Comparison of ENCODE assay signal across 1 cellular context in the genomic region with DNA sequence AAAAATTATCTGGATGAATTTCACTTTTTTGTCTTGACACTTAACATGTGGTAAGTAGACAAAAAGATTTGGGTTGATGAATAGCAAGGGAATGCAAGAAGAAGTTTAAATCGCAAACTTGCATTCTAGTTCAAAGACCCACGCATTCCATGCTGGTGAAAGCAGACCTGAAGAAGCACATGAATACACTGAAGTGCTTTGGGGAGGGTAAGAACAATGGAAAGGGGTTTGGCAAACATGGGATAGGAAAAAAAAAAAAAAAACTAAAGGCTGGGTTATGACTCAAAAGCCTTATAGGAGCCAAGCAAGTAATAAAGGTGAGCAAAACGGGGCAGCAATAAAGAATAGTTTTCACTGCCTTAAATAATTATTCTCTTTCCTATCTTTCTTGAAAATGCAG.
TF ChIP-seq lines count a peak whose summit lies in the region.

No MANE protein-coding gene starts in this region.

TF ChIP-seq in GM23338, 12 proteins besides CTCF, POLR2A, EP300 and RAD21 (continued from another document):
- TF ChIP-seq, protein P1, sequence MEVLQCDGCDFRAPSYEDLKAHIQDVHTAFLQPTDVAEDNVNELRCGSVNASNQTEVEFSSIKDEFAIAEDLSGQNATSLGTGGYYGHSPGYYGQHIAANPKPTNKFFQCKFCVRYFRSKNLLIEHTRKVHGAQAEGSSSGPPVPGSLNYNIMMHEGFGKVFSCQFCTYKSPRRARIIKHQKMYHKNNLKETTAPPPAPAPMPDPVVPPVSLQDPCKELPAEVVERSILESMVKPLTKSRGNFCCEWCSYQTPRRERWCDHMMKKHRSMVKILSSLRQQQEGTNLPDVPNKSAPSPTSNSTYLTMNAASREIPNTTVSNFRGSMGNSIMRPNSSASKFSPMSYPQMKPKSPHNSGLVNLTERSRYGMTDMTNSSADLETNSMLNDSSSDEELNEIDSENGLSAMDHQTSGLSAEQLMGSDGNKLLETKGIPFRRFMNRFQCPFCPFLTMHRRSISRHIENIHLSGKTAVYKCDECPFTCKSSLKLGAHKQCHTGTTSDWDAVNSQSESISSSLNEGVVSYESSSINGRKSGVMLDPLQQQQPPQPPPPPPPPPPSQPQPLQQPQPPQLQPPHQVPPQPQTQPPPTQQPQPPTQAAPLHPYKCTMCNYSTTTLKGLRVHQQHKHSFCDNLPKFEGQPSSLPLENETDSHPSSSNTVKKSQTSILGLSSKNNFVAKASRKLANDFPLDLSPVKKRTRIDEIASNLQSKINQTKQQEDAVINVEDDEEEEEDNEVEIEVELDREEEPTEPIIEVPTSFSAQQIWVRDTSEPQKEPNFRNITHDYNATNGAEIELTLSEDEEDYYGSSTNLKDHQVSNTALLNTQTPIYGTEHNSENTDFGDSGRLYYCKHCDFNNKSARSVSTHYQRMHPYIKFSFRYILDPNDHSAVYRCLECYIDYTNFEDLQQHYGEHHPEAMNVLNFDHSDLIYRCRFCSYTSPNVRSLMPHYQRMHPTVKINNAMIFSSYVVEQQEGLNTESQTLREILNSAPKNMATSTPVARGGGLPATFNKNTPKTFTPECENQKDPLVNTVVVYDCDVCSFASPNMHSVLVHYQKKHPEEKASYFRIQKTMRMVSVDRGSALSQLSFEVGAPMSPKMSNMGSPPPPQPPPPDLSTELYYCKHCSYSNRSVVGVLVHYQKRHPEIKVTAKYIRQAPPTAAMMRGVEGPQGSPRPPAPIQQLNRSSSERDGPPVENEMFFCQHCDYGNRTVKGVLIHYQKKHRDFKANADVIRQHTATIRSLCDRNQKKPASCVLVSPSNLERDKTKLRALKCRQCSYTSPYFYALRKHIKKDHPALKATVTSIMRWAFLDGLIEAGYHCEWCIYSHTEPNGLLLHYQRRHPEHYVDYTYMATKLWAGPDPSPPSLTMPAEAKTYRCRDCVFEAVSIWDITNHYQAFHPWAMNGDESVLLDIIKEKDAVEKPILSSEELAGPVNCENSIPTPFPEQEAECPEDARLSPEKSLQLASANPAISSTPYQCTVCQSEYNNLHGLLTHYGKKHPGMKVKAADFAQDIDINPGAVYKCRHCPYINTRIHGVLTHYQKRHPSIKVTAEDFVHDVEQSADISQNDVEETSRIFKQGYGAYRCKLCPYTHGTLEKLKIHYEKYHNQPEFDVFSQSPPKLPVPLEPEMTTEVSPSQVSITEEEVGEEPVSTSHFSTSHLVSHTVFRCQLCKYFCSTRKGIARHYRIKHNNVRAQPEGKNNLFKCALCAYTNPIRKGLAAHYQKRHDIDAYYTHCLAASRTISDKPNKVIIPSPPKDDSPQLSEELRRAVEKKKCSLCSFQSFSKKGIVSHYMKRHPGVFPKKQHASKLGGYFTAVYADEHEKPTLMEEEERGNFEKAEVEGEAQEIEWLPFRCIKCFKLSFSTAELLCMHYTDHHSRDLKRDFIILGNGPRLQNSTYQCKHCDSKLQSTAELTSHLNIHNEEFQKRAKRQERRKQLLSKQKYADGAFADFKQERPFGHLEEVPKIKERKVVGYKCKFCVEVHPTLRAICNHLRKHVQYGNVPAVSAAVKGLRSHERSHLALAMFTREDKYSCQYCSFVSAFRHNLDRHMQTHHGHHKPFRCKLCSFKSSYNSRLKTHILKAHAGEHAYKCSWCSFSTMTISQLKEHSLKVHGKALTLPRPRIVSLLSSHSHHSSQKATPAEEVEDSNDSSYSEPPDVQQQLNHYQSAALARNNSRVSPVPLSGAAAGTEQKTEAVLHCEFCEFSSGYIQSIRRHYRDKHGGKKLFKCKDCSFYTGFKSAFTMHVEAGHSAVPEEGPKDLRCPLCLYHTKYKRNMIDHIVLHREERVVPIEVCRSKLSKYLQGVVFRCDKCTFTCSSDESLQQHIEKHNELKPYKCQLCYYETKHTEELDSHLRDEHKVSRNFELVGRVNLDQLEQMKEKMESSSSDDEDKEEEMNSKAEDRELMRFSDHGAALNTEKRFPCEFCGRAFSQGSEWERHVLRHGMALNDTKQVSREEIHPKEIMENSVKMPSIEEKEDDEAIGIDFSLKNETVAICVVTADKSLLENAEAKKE (CRISPR knock-in tag; IDR thresholded peaks at IDR 0.05) = no peak
- TF ChIP-seq EZH2 (IDR thresholded peaks at IDR 0.05; ENCODE audit: low read depth, unreplicated experiment) = no peak
- TF ChIP-seq POLR2AphosphoS5 (IDR thresholded peaks at IDR 0.05; ENCODE audit: low read depth) = no peak
- TF ChIP-seq, protein P2, sequence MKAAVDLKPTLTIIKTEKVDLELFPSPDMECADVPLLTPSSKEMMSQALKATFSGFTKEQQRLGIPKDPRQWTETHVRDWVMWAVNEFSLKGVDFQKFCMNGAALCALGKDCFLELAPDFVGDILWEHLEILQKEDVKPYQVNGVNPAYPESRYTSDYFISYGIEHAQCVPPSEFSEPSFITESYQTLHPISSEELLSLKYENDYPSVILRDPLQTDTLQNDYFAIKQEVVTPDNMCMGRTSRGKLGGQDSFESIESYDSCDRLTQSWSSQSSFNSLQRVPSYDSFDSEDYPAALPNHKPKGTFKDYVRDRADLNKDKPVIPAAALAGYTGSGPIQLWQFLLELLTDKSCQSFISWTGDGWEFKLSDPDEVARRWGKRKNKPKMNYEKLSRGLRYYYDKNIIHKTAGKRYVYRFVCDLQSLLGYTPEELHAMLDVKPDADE (IDR thresholded peaks at IDR 0.05) = no peak
- no peak for TF ChIP-seq ZNF114 (CRISPR knock-in tag; IDR thresholded peaks at IDR 0.05)
TF ChIP-seq in GM23338: peak in this region for 0.
